ENCODE assay signal across 1 cellular context in genomic region chr6:133590814-133591213, GRCh38.
TF ChIP-seq lines count a peak whose summit lies in the region.

No MANE protein-coding gene starts in this region.

TF ChIP-seq in H1, 55 proteins besides CTCF, POLR2A, EP300 and RAD21:
- TF ChIP-seq EGR1 (IDR thresholded peaks at IDR 0.05; ENCODE audit: borderline replicate concordance, low read depth, low read length), result no peak
- no peak for TF ChIP-seq TEAD4 (IDR thresholded peaks at IDR 0.05; ENCODE audit: low read depth, low read length)
- no peak for TF ChIP-seq TAF1 (IDR thresholded peaks at IDR 0.05; ENCODE audit: low read depth, low read length)
- TF ChIP-seq MAFK (IDR thresholded peaks at IDR 0.05; ENCODE audit: low read depth, low read length), result peak; percentile 40; the same call in 1 of the 2 replicates
- TF ChIP-seq USF2 (IDR thresholded peaks at IDR 0.05; ENCODE audit: low read length), result no peak
